ENCODE assay signal across 8 cellular contexts in genomic region chr9:69168709-69169217, GRCh38. TPM values are rescaled to one million over a fixed set of nuclear protein-coding genes. Genes with fewer than 3 reads are reported as not detected.
A peak's percentile ranks its signal among the peaks of the same experiment; 100 is the strongest.
DNase-seq lines count a peak whose midpoint lies in the region; ATAC-seq and TF ChIP-seq lines count a peak whose summit lies in the region.

No MANE protein-coding gene starts in this region.

- no peaks in the 10 kb centered on the region for H3K36me3 Mint-ChIP-seq in T-cell

- H3K27me3 ChIP-seq in spleen (replicated peaks in 1 of 7): peaks cover 0 to 24% (median 4%) of the 10 kb centered on the region in 7 donors

- TF ChIP-seq CTCF in spleen (IDR thresholded peaks at IDR 0.05 in 8 of 11, conservative IDR thresholded peaks at IDR 0.05 in 3 of 11): no peak

- H3K9me3 Mint-ChIP-seq in T-cell: no peaks in the 10 kb centered on the region

- peaks cover 7 to 27% (median 12%) of the 10 kb centered on the region in 6 donors for H3K4me1 ChIP-seq in spleen

- peaks cover 22 to 27% (median 25%) of the 10 kb centered on the region in 3 donors for H3K4me1 Mint-ChIP-seq in T-cell

- peak overlapping the region; percentile 77 to 86 for H3K27ac Mint-ChIP-seq in T-cell

- H3K4me3 ChIP-seq in spleen: peak overlapping the region in 5 of 8 donors; percentile 12 to 60 (median 17)

- H3K4me3 Mint-ChIP-seq in T-cell: peak overlapping the region; percentile 77 to 85 (median 82)

- H3K27me3 Mint-ChIP-seq in T-cell: peaks cover 24 to 26% of the 10 kb centered on the region in 2 donors

- intact Hi-C loops in spleen (cut with DNase I; ENCODE audit: low total_unique reads): no loop called here
- intact Hi-C loops in Right ventricle myocardium inferior (cut with DNase I): no loop called here

- H3K9me3 ChIP-seq in spleen: no peaks in the 10 kb centered on the region

- ATAC-seq in GM18873 (IDR thresholded peaks at IDR 0.05; ENCODE audit: low FRiP score, unreplicated experiment) (peak; percentile 42), HG03066 (IDR thresholded peaks at IDR 0.05; ENCODE audit: low read depth, unreplicated experiment) (peak; percentile 49), T-cell (replicated peaks in 1 of 4) (peak; percentile 59 to 84 (median 74)), Right ventricle myocardium inferior (no peak)

- TF ChIP-seq POLR2A in spleen (IDR thresholded peaks at IDR 0.05): no peak

- POLR2A ChIA-PET in T-cell (lab: Charles Lee): interaction anchor here (0.6 kb wide), 2 partner anchors 10 to 12 kb away, joined by 3 to 5 read pairs; no protein-coding TSS in a partner anchor

- peak overlapping the region in 4 of 8 donors; percentile 8 to 68 (median 42) for H3K27ac ChIP-seq in spleen

- 22 to 47% (median 41%) methylated on average over 13 of the region's 13 CpGs for WGBS in spleen, 5 donors

- CTCF ChIA-PET in T-cell (lab: Charles Lee): interaction anchor here (0.6 to 1.2 kb wide), 6 partner anchors 8 to 360 kb away, joined by 3 to 4 read pairs (median 4); partner anchors contain the start of gene FXN (in 1 of the 2)

- H3K36me3 ChIP-seq in spleen: no peaks in the 10 kb centered on the region

- DNase-seq in T-cell (peak in 25 of 34 experiments; percentile 1 to 37 (median 22)), spleen (peak; percentile 76), A172 (ENCODE audit: low spot score) (no peak), Right ventricle myocardium inferior (ENCODE audit: missing footprints) (no peak), 8988T (no peak)
- DNase-seq in central memory CD4-positive, alpha-beta T cell: peak; percentile 31

RNA-seq across cellular contexts. Expression of gene TJP2, which starts 5.3 kb away (rescaled TPM):
- total RNA-seq in T-cell: 10 to 100 TPM in 1 of 5 donors, 1 to 10 TPM in 4; 6.4 to 10.4 (median 6.6) TPM
- total RNA-seq in spleen: 10 to 100 TPM; 11.3 to 20.5 (median 16.1) TPM
- polyA plus RNA-seq in spleen: 1 to 10 TPM; 2.9 to 5.6 (median 5.2) TPM
- 81.1 and 84.6 TPM in 2 replicates for total RNA-seq in A172 (2014; rRNA removed; shearing (Covaris generic))
- 110 TPM for total RNA-seq in Right ventricle myocardium inferior

Comparison
In these comparisons a context has a peak if more than half of its experiments do, and no peak if none do; other contexts are left out.
1. DNase-seq: peak in T-cell (25 of 34), central memory CD4-positive, alpha-beta T cell (single experiment) and spleen (single experiment); none in A172 (single experiment), Right ventricle myocardium inferior (single experiment) and 8988T (single experiment).